In genomic region chr4:88419874-88420273, GRCh38 we compare ENCODE assay signal across 26 cellular contexts. TPM values are rescaled to one million over a fixed set of nuclear protein-coding genes. Genes with fewer than 3 reads are reported as not detected.
DNase-seq lines count a peak whose midpoint lies in the region; ATAC-seq, FAIRE-seq and TF ChIP-seq lines count a peak whose summit lies in the region.
"Had no signal": no experiment of that assay in that cellular context is flagged by ENCODE, and none has a peak within 500 bp of the region (broad histone marks: within the 10 kb centered on the region; RNA-seq: fewer than 3 reads in every experiment).

No MANE protein-coding gene starts in this region.

- H3K4me3 ChIP-seq in GM12878 (no peak overlapping the region), A673 (ENCODE audit: low read depth, low read length, poor library complexity, severe bottlenecking) (no peak overlapping the region), heart right ventricle (no peak overlapping the region)
- H3K4me3 ChIP-seq: cardiac muscle cell, right atrium auricular region, testis had no signal

- BruUV-seq in GM12878 (replicated peaks; lab: Mats Ljungman, UMichigan) (no TSS peak), A673 (replicated peaks; lab: Mats Ljungman, UMichigan) (no TSS peak)

- no peaks in the 10 kb centered on the region; the same call in 2 of the 3 replicates for H3K9me3 ChIP-seq in GM12878 (replicated peaks; ENCODE audit: control insufficient read depth, insufficient read depth, low read length)
- no peaks in the 10 kb centered on the region for H3K9me3 ChIP-seq in A673 (ENCODE audit: low read depth, low read length, poor library complexity, severe bottlenecking)
- no peaks in the 10 kb centered on the region for H3K9me3 ChIP-seq in heart right ventricle
- H3K9me3 ChIP-seq: right atrium auricular region, testis had no signal

- RAD21 ChIA-PET in GM12878 (lab: Charles Lee; ENCODE audit: unreplicated experiment): interaction anchor here (1.1 to 2.2 kb wide), 2 partner anchors 9 to 33 kb away, joined by 3 to 10 read pairs; no protein-coding TSS in a partner anchor

- POLR2A ChIA-PET in GM12878 (lab: Charles Lee): interaction anchor here (0.5 to 2.0 kb wide), 2 partner anchors 37 to 743 kb away, joined by 3 to 7 read pairs; partner anchors contain the start of gene HERC5
- POLR2A ChIA-PET in A673 (lab: Charles Lee; ENCODE audit: low non-redundant PET): no interaction called here
- POLR2A ChIA-PET in activated CD4-positive, alpha-beta T cell treated with anti-CD3 and anti-CD28 coated beads, Interleukin-2, amount 10 ng/mL, durations not matched to agents 7 days and 5 days (lab: Charles Lee): no interaction called here

- H3K4me3 Mint-ChIP-seq in activated CD4-positive, alpha-beta T cell treated with anti-CD3 and anti-CD28 coated beads, Interleukin-2, amount 10 ng/mL, durations not matched to agents 7 days and 5 days: no peak overlapping the region
- H3K4me3 Mint-ChIP-seq: CD8-positive, alpha-beta T cell had no signal

- H3K4me2 ChIP-seq in GM12878 (ENCODE audit: control insufficient read depth, insufficient read depth): peak overlapping the region; percentile 79

- H3K36me3 Mint-ChIP-seq in activated CD4-positive, alpha-beta T cell treated with anti-CD3 and anti-CD28 coated beads, Interleukin-2, amount 10 ng/mL, durations not matched to agents 7 days and 5 days (ENCODE audit: low read depth): peaks cover 54% of the 10 kb centered on the region

- ATAC-seq in GM18868 (IDR thresholded peaks at IDR 0.05; ENCODE audit: unreplicated experiment) (peak; percentile 68), GM21786 (IDR thresholded peaks at IDR 0.05; ENCODE audit: unreplicated experiment) (peak; percentile 80), HG03135 (IDR thresholded peaks at IDR 0.05; ENCODE audit: unreplicated experiment) (peak; percentile 52), GM12878 (peak; percentile 88), GM19351 (IDR thresholded peaks at IDR 0.05; ENCODE audit: unreplicated experiment) (no peak), heart right ventricle (no peak)
- ATAC-seq: CD8-positive, alpha-beta T cell had no signal

- H2AFZ ChIP-seq in GM12878 (ENCODE audit: control insufficient read depth, low read depth, low read length): peak overlapping the region; percentile 59; the same call in 1 of the 2 replicates

- SMC1A ChIA-PET in GM12878 (lab: Charles Lee; ENCODE audit: uncharacterized antibody, unreplicated experiment): interaction anchor here (1.0 to 2.3 kb wide), 9 partner anchors 9 to 94 kb away, joined by 3 to 9 read pairs (median 4); partner anchors contain the start of genes HERC5 and HERC6

- no peaks in the 10 kb centered on the region for H3K9me3 Mint-ChIP-seq in activated CD4-positive, alpha-beta T cell treated with anti-CD3 and anti-CD28 coated beads, Interleukin-2, amount 10 ng/mL, durations not matched to agents 7 days and 5 days
- H3K9me3 Mint-ChIP-seq: CD8-positive, alpha-beta T cell had no signal

- H3K27me3 Mint-ChIP-seq in activated CD4-positive, alpha-beta T cell treated with anti-CD3 and anti-CD28 coated beads, Interleukin-2, amount 10 ng/mL, durations not matched to agents 7 days and 5 days: no peaks in the 10 kb centered on the region

- H3K27me3 ChIP-seq in GM12878 (replicated peaks in 1 of 2; ENCODE audit: control insufficient read depth in 2 of 2, insufficient read depth in 2 of 2, low read length in 1 of 2) (no peaks in the 10 kb centered on the region), A673 (replicated peaks; ENCODE audit: insufficient read depth, low read depth, low read length, poor library complexity) (peaks cover under 1% of the 10 kb centered on the region), heart right ventricle (no peaks in the 10 kb centered on the region)
- H3K27me3 ChIP-seq: cardiac muscle cell, right atrium auricular region, testis had no signal

- in situ Hi-C loops in GM12878 (cut with MboI): no loop called here

- TF ChIP-seq EP300 in GM12878 (IDR thresholded peaks at IDR 0.05; ENCODE audit: borderline replicate concordance in 1 of 2, control insufficient read depth in 1 of 2, low read depth in 2 of 2, low read length in 2 of 2): no peak

- intact Hi-C loops in GM12878 (cut with micrococcal nuclease; ENCODE audit: unreplicated experiment) (no loop called here), A673 (cut with micrococcal nuclease; ENCODE audit: unreplicated experiment) (no loop called here), heart right ventricle (cut with DNase I) (no loop called here)

- CTCF ChIA-PET in GM12878 (lab: Yijun Ruan, JAX) (interaction anchor here (1.0 to 1.3 kb wide), 2 partner anchors 35 to 95 kb away, joined by 4 to 6 read pairs; no protein-coding TSS in a partner anchor), A673 (lab: Charles Lee) (no interaction called here)
- CTCF ChIA-PET in activated CD4-positive, alpha-beta T cell treated with anti-CD3 and anti-CD28 coated beads, Interleukin-2, amount 10 ng/mL, durations not matched to agents 7 days and 5 days (lab: Charles Lee): interaction anchor here (0.7 to 1.2 kb wide), 2 partner anchors 8 to 9 kb away, joined by 3 to 4 read pairs; no protein-coding TSS in a partner anchor

- 67% methylated on average over 5 of the region's 5 CpGs for WGBS in GM12878 (ENCODE audit: insufficient coverage, insufficient replicate concordance, low lambda C conversion rate, missing lambda C conversion rate)
- WGBS in heart right ventricle, 2 donors: 84% methylated on average over 5 of the region's 5 CpGs

- TF ChIP-seq POLR2A in GM12878 (IDR thresholded peaks at IDR 0.05; ENCODE audit: low read depth, low read length): no peak

- DNase-seq in GM12878 (ENCODE audit: low read depth, low spot score) (peak; percentile 12), A673 (ENCODE audit: low spot score) (no peak), heart right ventricle (no peak)
- no peak for DNase-seq in activated CD4-positive, alpha-beta T cell treated with anti-CD3 and anti-CD28 coated beads, Interleukin-2, amount 10 ng/mL, durations not matched to agents 7 days and 5 days
- DNase-seq: activated CD4-positive, alpha-beta T cell treated with anti-CD3 and anti-CD28 coated beads for 4 hours; activated CD8-positive, alpha-beta memory T cell treated with anti-CD3 and anti-CD28 coated beads, Interleukin-2, amount 50 U/mL, for 48 hours; activated gamma-delta T cell; amniotic stem cell; CD8-positive, alpha-beta T cell; DMS53; erythroblast; KBM-7; kidney glomerular epithelial cell; MV-4-11; NCI-H187 treated with DMSO at 0.1 percent for 48 hours; NCI-H446; nucleus accumbens; testis had no signal

- H3K36me3 ChIP-seq in GM12878 (ENCODE audit: control insufficient read depth in 2 of 2, insufficient read depth in 2 of 2, low read length in 1 of 2) (peaks cover 0 to 5% of the 10 kb centered on the region in 2 experiments; a peak in 1 of 4 replicates), A673 (ENCODE audit: insufficient read depth, low read length, poor library complexity, severe bottlenecking) (no peaks in the 10 kb centered on the region), heart right ventricle (peaks cover 0 to 80% (median 0%) of the 10 kb centered on the region in 9 donors)
- H3K36me3 ChIP-seq: cardiac muscle cell, right atrium auricular region had no signal

- FAIRE-seq in GM12878 (lab: Jason Lieb, UNC): no peak
- FAIRE-seq: frontal cortex, TTC549 had no signal

- TF ChIP-seq RAD21 in GM12878 (IDR thresholded peaks at IDR 0.05; ENCODE audit: insufficient read depth, low read depth, low read length): no peak

- H3K4me1 ChIP-seq in GM12878 (ENCODE audit: control insufficient read depth, insufficient read depth, low read length) (peaks cover 6% of the 10 kb centered on the region; the same call in 1 of the 2 replicates), A673 (ENCODE audit: insufficient read depth, low read length, poor library complexity, severe bottlenecking) (no peaks in the 10 kb centered on the region), heart right ventricle (no peaks in the 10 kb centered on the region)
- H3K4me1 ChIP-seq: right atrium auricular region, testis had no signal

- peak overlapping the region; percentile 56 for H3K27ac ChIP-seq in GM12878 (ENCODE audit: control insufficient read depth, insufficient read depth)
- no peak overlapping the region for H3K27ac ChIP-seq in A673 (ENCODE audit: low read depth, low read length, poor library complexity, severe bottlenecking)
- H3K27ac ChIP-seq in heart right ventricle: no peak overlapping the region
- H3K27ac ChIP-seq: cardiac muscle cell, right atrium auricular region, testis had no signal

- no peak for TF ChIP-seq CTCF in GM12878 (IDR thresholded peaks at IDR 0.05 in 2 of 3, conservative IDR thresholded peaks at IDR 0.05 in 1 of 3; ENCODE audit: control insufficient read depth in 2 of 3, extremely low read depth in 1 of 3, insufficient read depth in 1 of 3, low read depth in 3 of 3, low read length in 3 of 3)
- TF ChIP-seq CTCF in A673 (conservative IDR thresholded peaks at IDR 0.05; ENCODE audit: low read depth, low read length): no peak
- TF ChIP-seq CTCF in heart right ventricle (IDR thresholded peaks at IDR 0.05): no peak

- peak overlapping the region; percentile 15; the same call in 1 of the 2 replicates for H3K9ac ChIP-seq in GM12878 (ENCODE audit: control insufficient read depth, insufficient read depth, low read length)

- H3K79me2 ChIP-seq in GM12878 (ENCODE audit: control insufficient read depth, insufficient read depth, low read length): no peaks in the 10 kb centered on the region

- peaks cover 4% of the 10 kb centered on the region for H3K4me1 Mint-ChIP-seq in activated CD4-positive, alpha-beta T cell treated with anti-CD3 and anti-CD28 coated beads, Interleukin-2, amount 10 ng/mL, durations not matched to agents 7 days and 5 days

- no peak overlapping the region for H3K27ac Mint-ChIP-seq in activated CD4-positive, alpha-beta T cell treated with anti-CD3 and anti-CD28 coated beads, Interleukin-2, amount 10 ng/mL, durations not matched to agents 7 days and 5 days
- H3K27ac Mint-ChIP-seq: CD8-positive, alpha-beta T cell had no signal

- no peaks in the 10 kb centered on the region for H4K20me1 ChIP-seq in GM12878 (ENCODE audit: control insufficient read depth, insufficient read depth)

RNA-seq across cellular contexts. Expression of gene HERC5, which starts 37.0 kb away (rescaled TPM):
- 30.6 and 33.0 TPM in 2 replicates for total RNA-seq in GM12878 (2013; cell fraction: nucleolus; rRNA removed)
- 25.5 and 33.6 TPM in 2 replicates for total RNA-seq in GM12878 (2014; rRNA removed)
- total RNA-seq in GM12878 (2014; rRNA removed; fragmentation: Illumina TruSeq; extraction: Trizol): 32.6 and 34.7 TPM in 2 replicates
- 20.0 and 22.5 TPM in 2 replicates for total RNA-seq in GM12878 (2021)
- polyA plus RNA-seq in GM12878 (2011; ENCODE audit: low read depth): 10.3 TPM
- polyA plus RNA-seq in GM12878 (2011; rRNA removed): 60.7 and 110 TPM in 2 replicates
- 21.4 and 22.0 TPM in 2 replicates for polyA plus RNA-seq in GM12878 (2011; cell fraction: cytosol; rRNA removed)
- 37.7 and 40.5 TPM in 2 replicates for polyA plus RNA-seq in GM12878 (2011; cell fraction: nucleus; rRNA removed)
- polyA plus RNA-seq in GM12878 (2012): 15.9 and 20.5 TPM in 2 replicates
- polyA plus RNA-seq in GM12878 (2014; fragmentation: Illumina TruSeq; extraction: Trizol): 28.6 and 38.1 TPM in 2 replicates
- 10 to 100 TPM; 12.5 to 18.6 TPM for polyA plus RNA-seq in GM12878 (2014; fragmentation: Nextera tagmentation; extraction: Ambion mirVana)
- 14.7 and 19.2 TPM in 2 replicates for polyA plus RNA-seq in GM12878 (2014; rRNA removed)
- polyA plus RNA-seq in GM12878 (2016; fragmentation: Nextera tagmentation; extraction: Ambion mirVana): 10 to 100 TPM; 24.7 to 27.9 TPM
- polyA minus RNA-seq in GM12878 (2011; rRNA and poly(A)+ RNA removed): 52.0 and 56.8 TPM in 2 replicates
- 18.5 and 23.0 TPM in 2 replicates for polyA minus RNA-seq in GM12878 (2011; cell fraction: cytosol; rRNA and poly(A)+ RNA removed)
- 24.9 and 38.4 TPM in 2 replicates for polyA minus RNA-seq in GM12878 (2011; cell fraction: nucleus; rRNA and poly(A)+ RNA removed)
- total RNA-seq in A673 (2021): 0.54 and 1.2 TPM in 2 replicates
- total RNA-seq in heart right ventricle: 1 to 10 TPM; 1.6 to 4.7 (median 2.9) TPM
- 1 to 10 TPM in 1 of 2 donors, under 1 TPM in 1; 0.84 to 2.3 TPM for polyA plus RNA-seq in heart right ventricle
- 10 to 100 TPM; 47.8 to 49.2 TPM for total RNA-seq in activated CD4-positive, alpha-beta T cell treated with anti-CD3 and anti-CD28 coated beads, Interleukin-2, amount 10 ng/mL, durations not matched to agents 7 days and 5 days

RNA-seq across cellular contexts. Expression of gene HERC6, which starts 41.2 kb away (rescaled TPM):
- total RNA-seq in GM12878 (2013; cell fraction: nucleolus; rRNA removed): 28.7 and 35.8 TPM in 2 replicates
- total RNA-seq in GM12878 (2014; rRNA removed) (8.4 and 11.8 TPM in 2 replicates), GM12878 (2014; rRNA removed; fragmentation: Illumina TruSeq; extraction: Trizol) (6.3 and 7.5 TPM in 2 replicates), GM12878 (2021) (5.8 and 5.9 TPM in 2 replicates), A673 (2021) (0.26 and 0.32 TPM in 2 replicates), heart right ventricle (10 to 100 TPM in 9 of 10 donors, 1 to 10 TPM in 1; 8.9 to 20.0 (median 15.8) TPM)
- polyA plus RNA-seq in GM12878 (2011; ENCODE audit: low read depth): 2.8 TPM
- polyA plus RNA-seq in GM12878 (2011; rRNA removed) (24.5 and 26.4 TPM in 2 replicates), GM12878 (2014; fragmentation: Illumina TruSeq; extraction: Trizol) (7.2 and 11.0 TPM in 2 replicates), GM12878 (2014; fragmentation: Nextera tagmentation; extraction: Ambion mirVana) (1 to 10 TPM; 1.7 to 2.2 TPM), GM12878 (2014; rRNA removed) (6.0 and 6.2 TPM in 2 replicates), GM12878 (2016; fragmentation: Nextera tagmentation; extraction: Ambion mirVana) (1 to 10 TPM; 4.6 to 5.0 TPM), heart right ventricle (1 to 10 TPM; 1.8 to 6.5 TPM)
- polyA plus RNA-seq in GM12878 (2011; cell fraction: cytosol; rRNA removed): 16.4 and 17.8 TPM in 2 replicates
- polyA plus RNA-seq in GM12878 (2011; cell fraction: nucleus; rRNA removed): 17.3 and 19.7 TPM in 2 replicates
- polyA plus RNA-seq in GM12878 (2012): 4.0 and 4.8 TPM in 2 replicates
- 53.0 and 65.7 TPM in 2 replicates for polyA minus RNA-seq in GM12878 (2011; rRNA and poly(A)+ RNA removed)
- polyA minus RNA-seq in GM12878 (2011; cell fraction: cytosol; rRNA and poly(A)+ RNA removed): 8.5 and 14.0 TPM in 2 replicates
- 16.5 and 16.6 TPM in 2 replicates for polyA minus RNA-seq in GM12878 (2011; cell fraction: nucleus; rRNA and poly(A)+ RNA removed)
- total RNA-seq in activated CD4-positive, alpha-beta T cell treated with anti-CD3 and anti-CD28 coated beads, Interleukin-2, amount 10 ng/mL, durations not matched to agents 7 days and 5 days: 10 to 100 TPM; 42.8 to 43.6 TPM

Comparison
In these comparisons a context has a peak if more than half of its experiments do, and no peak if none do; other contexts are left out.
1. ATAC-seq: peak in GM18868 (single experiment), GM21786 (single experiment), HG03135 (single experiment) and GM12878 (single experiment); none in GM19351 (single experiment) and heart right ventricle (0 of 8).